15 cellular contexts compared by ENCODE assay signal in the genomic region with DNA sequence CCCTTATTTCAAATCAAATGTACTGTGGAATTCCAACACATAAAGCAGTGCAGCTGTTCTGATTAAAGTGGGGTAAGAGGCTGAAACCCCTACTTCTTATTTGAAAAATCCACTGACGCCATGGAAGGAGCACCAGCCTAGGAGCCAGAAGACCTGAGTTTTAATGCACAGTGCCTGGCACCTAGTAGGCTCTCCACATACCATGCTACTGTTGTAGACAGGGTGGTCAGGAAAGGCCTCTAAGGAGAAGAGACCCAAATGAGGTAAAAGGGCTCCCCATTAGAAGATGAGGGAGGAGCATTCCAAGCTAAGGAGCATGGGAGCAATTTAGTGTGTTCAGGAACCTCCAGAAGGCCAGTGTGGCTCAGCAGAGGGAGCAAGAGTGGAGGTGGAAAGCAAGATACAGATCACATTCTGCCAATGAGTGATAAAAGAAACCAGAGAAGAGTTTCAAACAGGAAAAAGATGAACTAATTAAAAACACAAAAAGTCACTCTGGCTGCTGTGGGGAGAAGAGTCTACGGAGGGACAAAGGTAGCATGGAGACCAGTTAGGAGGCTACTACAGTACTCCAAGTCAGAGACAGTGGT. TPM values are rescaled to one million over a fixed set of nuclear protein-coding genes. Genes with fewer than 3 reads are reported as not detected.
A peak's percentile ranks its signal among the peaks of the same experiment; 100 is the strongest.
DNase-seq lines count a peak whose midpoint lies in the region; TF ChIP-seq lines count a peak whose summit lies in the region.
"Had no signal": no experiment of that assay in that cellular context is flagged by ENCODE, and none has a peak within 500 bp of the region (broad histone marks: within the 10 kb centered on the region; RNA-seq: fewer than 3 reads in every experiment).

No MANE protein-coding gene starts in this region.

- H4K20me1 ChIP-seq in GM23248 (ENCODE audit: insufficient read depth): no peaks in the 10 kb centered on the region

- no peak overlapping the region for H3K4me2 ChIP-seq in GM23248 (ENCODE audit: unreplicated experiment)

- H3K27me3 ChIP-seq in BJ (ENCODE audit: control insufficient read depth, insufficient read depth, low read length) (no peaks in the 10 kb centered on the region), GM06990 (replicated peaks; ENCODE audit: control insufficient read depth, insufficient read depth, low read length) (no peaks in the 10 kb centered on the region), GM23248 (replicated peaks; ENCODE audit: insufficient read depth) (no peaks in the 10 kb centered on the region), esophagus muscularis mucosa (no peaks in the 10 kb centered on the region), endodermal cell (ENCODE audit: control insufficient read depth, insufficient read depth, low read length, poor library complexity, severe bottlenecking) (no peaks in the 10 kb centered on the region), stomach (no peaks in the 10 kb centered on the region)
- H3K27me3 ChIP-seq: neutrophil, sigmoid colon, vagina had no signal

- no peak for TF ChIP-seq POLR2A in esophagus muscularis mucosa (IDR thresholded peaks at IDR 0.05; ENCODE audit: low read depth)
- TF ChIP-seq POLR2A in stomach (IDR thresholded peaks at IDR 0.05): no peak

- no peaks in the 10 kb centered on the region for H3K9me3 Mint-ChIP-seq in activated T-helper 2 cell treated with anti-CD3 and anti-CD28 coated beads, Interferon-gamma antibody, Interleukin-2, Interleukin-4, amounts not matched to agents 10 μg/mL and 5 μg/mL and 100 μg/mL, durations not matched to agents 14 hours and 24 hours and 36 hours
- H3K9me3 Mint-ChIP-seq in endodermal cell: no peaks in the 10 kb centered on the region
- H3K9me3 Mint-ChIP-seq: stimulated activated naive B cell treated with anti-CD40 and anti-IgM and Interleukin-4, amounts not matched to agents 10 μg/mL and 1 μg/mL and 100 μg/mL, for 72 hours had no signal

- H3K36me3 ChIP-seq in BJ (ENCODE audit: control insufficient read depth, insufficient read depth, low read length): peaks cover 7% of the 10 kb centered on the region
- H3K36me3 ChIP-seq in GM06990 (ENCODE audit: control insufficient read depth, insufficient read depth, low read length): peaks cover 4% of the 10 kb centered on the region
- H3K36me3 ChIP-seq in GM23248 (ENCODE audit: low read depth): no peaks in the 10 kb centered on the region; the same call in 1 of the 2 replicates
- peaks cover 5 to 40% (median 31%) of the 10 kb centered on the region in 4 donors for H3K36me3 ChIP-seq in esophagus muscularis mucosa
- peaks cover 21% of the 10 kb centered on the region for H3K36me3 ChIP-seq in endodermal cell (ENCODE audit: control insufficient read depth, insufficient read depth, low read length)
- H3K36me3 ChIP-seq in stomach: peaks cover 0 to 39% (median 33%) of the 10 kb centered on the region in 4 donors
- H3K36me3 ChIP-seq: neutrophil, vagina had no signal

- in situ Hi-C loops in GM23248 (cut with MboI): loop anchor here (10.0 kb wide), 1 partner anchor 263 kb away; no protein-coding TSS in a partner anchor

- intact Hi-C loops in activated T-helper 2 cell treated with anti-CD3 and anti-CD28 coated beads, Interferon-gamma antibody, Interleukin-2, Interleukin-4, amounts not matched to agents 10 μg/mL and 5 μg/mL and 100 μg/mL, durations not matched to agents 14 hours and 24 hours and 36 hours (cut with micrococcal nuclease): no loop called here
- intact Hi-C loops in esophagus muscularis mucosa (cut with DNase I): loop anchor here (10.0 kb wide), 1 partner anchor 263 kb away; no protein-coding TSS in a partner anchor
- intact Hi-C loops in stomach (cut with DNase I; ENCODE audit: low total_unique reads): loop anchor here (10.0 kb wide), 1 partner anchor 263 kb away; no protein-coding TSS in a partner anchor

- no peak overlapping the region for H3K4me3 ChIP-seq in BJ (ENCODE audit: low read depth, low read length)
- H3K4me3 ChIP-seq in GM06990 (replicated peaks; ENCODE audit: low read depth, low read length): no peak overlapping the region
- no peak overlapping the region for H3K4me3 ChIP-seq in GM23248
- no peak overlapping the region for H3K4me3 ChIP-seq in esophagus muscularis mucosa
- H3K4me3 ChIP-seq in endodermal cell (ENCODE audit: low read length): no peak overlapping the region
- H3K4me3 ChIP-seq in stomach: no peak overlapping the region
- H3K4me3 ChIP-seq: sigmoid colon, vagina had no signal

- no peaks in the 10 kb centered on the region for H3K36me3 Mint-ChIP-seq in activated T-helper 2 cell treated with anti-CD3 and anti-CD28 coated beads, Interferon-gamma antibody, Interleukin-2, Interleukin-4, amounts not matched to agents 10 μg/mL and 5 μg/mL and 100 μg/mL, durations not matched to agents 14 hours and 24 hours and 36 hours (ENCODE audit: low read depth)
- H3K36me3 Mint-ChIP-seq in endodermal cell (ENCODE audit: low read depth): peaks cover 4% of the 10 kb centered on the region

- 96 to 98% methylated on average over 2 of the region's 2 CpGs for WGBS in GM23248 (ENCODE audit: low coverage in 1 of 2, low lambda C conversion rate in 2 of 2, missing lambda C conversion rate in 2 of 2), 2 experiments
- WGBS in esophagus muscularis mucosa: 90% methylated on average over 2 of the region's 2 CpGs
- 89 to 97% methylated on average over 2 of the region's 2 CpGs for WGBS in endodermal cell (ENCODE audit: insufficient coverage in 1 of 2, insufficient read length in 1 of 2), 2 experiments
- 82 to 97% (median 93%) methylated on average over 2 of the region's 2 CpGs for WGBS in stomach, 5 donors

- H2AFZ ChIP-seq in GM23248: no peak overlapping the region

- peaks cover 39% of the 10 kb centered on the region for H3K79me2 ChIP-seq in GM23248 (ENCODE audit: insufficient read depth)

- POLR2A ChIA-PET in BJ (lab: Charles Lee): interaction anchor here (1.0 kb wide), 1 partner anchor 12 kb away, joined by 3 read pairs; the partner anchor contains the start of gene ZNF76

- CTCF ChIA-PET in BJ (lab: Yijun Ruan, JAX): interaction anchor here (0.7 to 5.3 kb wide), 5 partner anchors 10 to 1260 kb away, joined by 3 to 19 read pairs (median 7); no protein-coding TSS in a partner anchor

- H3K4me1 ChIP-seq in GM23248 (ENCODE audit: insufficient read depth): 0 out of 2 replicates have a peak, but pooled peaks cover 7% of the 10 kb centered on the region
- peaks cover 26 to 60% (median 45%) of the 10 kb centered on the region in 4 donors for H3K4me1 ChIP-seq in esophagus muscularis mucosa
- no peaks in the 10 kb centered on the region for H3K4me1 ChIP-seq in endodermal cell (ENCODE audit: control insufficient read depth, insufficient read depth, low read length)
- H3K4me1 ChIP-seq in stomach: peaks cover 0 to 14% (median 7%) of the 10 kb centered on the region in 4 donors

- DNase-seq in BJ (ENCODE audit: low read depth): no peak
- DNase-seq in GM06990 (ENCODE audit: extremely low read depth, insufficient read length): no peak
- DNase-seq in GM23248: peak; percentile 12
- DNase-seq in activated T-helper 2 cell treated with anti-CD3 and anti-CD28 coated beads, Interferon-gamma antibody, Interleukin-2, Interleukin-4, amounts not matched to agents 10 μg/mL and 5 μg/mL and 100 μg/mL, durations not matched to agents 14 hours and 24 hours and 36 hours (ENCODE audit: low spot score): no peak
- no peak for DNase-seq in esophagus muscularis mucosa (ENCODE audit: extremely low spot score)
- no peak for DNase-seq in A172 (ENCODE audit: low spot score)
- DNase-seq in endodermal cell: no peak
- no peak for DNase-seq in stomach
- DNase-seq: foreskin melanocyte; NCI-H146; NCI-H510A; sigmoid colon; stimulated activated naive B cell treated with anti-CD40 and anti-IgM and Interleukin-4, amounts not matched to agents 10 μg/mL and 1 μg/mL and 100 μg/mL, for 72 hours had no signal

- H3K9ac ChIP-seq in GM23248: no peak overlapping the region
- no peak overlapping the region for H3K9ac ChIP-seq in endodermal cell (ENCODE audit: extremely low read depth, low read length, poor library complexity, severe bottlenecking)

- no peaks in the 10 kb centered on the region for H3K27me3 Mint-ChIP-seq in activated T-helper 2 cell treated with anti-CD3 and anti-CD28 coated beads, Interferon-gamma antibody, Interleukin-2, Interleukin-4, amounts not matched to agents 10 μg/mL and 5 μg/mL and 100 μg/mL, durations not matched to agents 14 hours and 24 hours and 36 hours (ENCODE audit: low read depth)
- no peaks in the 10 kb centered on the region for H3K27me3 Mint-ChIP-seq in endodermal cell (ENCODE audit: insufficient read depth)
- H3K27me3 Mint-ChIP-seq: stimulated activated naive B cell treated with anti-CD40 and anti-IgM and Interleukin-4, amounts not matched to agents 10 μg/mL and 1 μg/mL and 100 μg/mL, for 72 hours had no signal

- H3K27ac Mint-ChIP-seq in activated T-helper 2 cell treated with anti-CD3 and anti-CD28 coated beads, Interferon-gamma antibody, Interleukin-2, Interleukin-4, amounts not matched to agents 10 μg/mL and 5 μg/mL and 100 μg/mL, durations not matched to agents 14 hours and 24 hours and 36 hours: peak overlapping the region; percentile 2
- no peak overlapping the region for H3K27ac Mint-ChIP-seq in endodermal cell
- H3K27ac Mint-ChIP-seq: stimulated activated naive B cell treated with anti-CD40 and anti-IgM and Interleukin-4, amounts not matched to agents 10 μg/mL and 1 μg/mL and 100 μg/mL, for 72 hours had no signal

- H3K9me3 ChIP-seq in GM23248 (ENCODE audit: low read depth) (no peaks in the 10 kb centered on the region), esophagus muscularis mucosa (no peaks in the 10 kb centered on the region), endodermal cell (ENCODE audit: control insufficient read depth, low read length) (no peaks in the 10 kb centered on the region), stomach (no peaks in the 10 kb centered on the region)
- H3K9me3 ChIP-seq: neutrophil, sigmoid colon, vagina had no signal

- H3F3A ChIP-seq in GM23248 (ENCODE audit: insufficient read depth): peaks cover 13% of the 10 kb centered on the region; the same call in 1 of the 2 replicates

- H3K9me2 ChIP-seq in GM23248 (ENCODE audit: insufficient read depth): no peaks in the 10 kb centered on the region

- H3K27ac ChIP-seq in GM23248: no peak overlapping the region
- H3K27ac ChIP-seq in esophagus muscularis mucosa (replicated peaks in 1 of 4): no peak overlapping the region
- H3K27ac ChIP-seq in endodermal cell (ENCODE audit: low read depth, low read length): no peak overlapping the region
- no peak overlapping the region for H3K27ac ChIP-seq in stomach
- H3K27ac ChIP-seq: neutrophil, vagina had no signal

- peak overlapping the region; percentile 14 for H3K4me3 Mint-ChIP-seq in activated T-helper 2 cell treated with anti-CD3 and anti-CD28 coated beads, Interferon-gamma antibody, Interleukin-2, Interleukin-4, amounts not matched to agents 10 μg/mL and 5 μg/mL and 100 μg/mL, durations not matched to agents 14 hours and 24 hours and 36 hours (ENCODE audit: low read depth)
- no peak overlapping the region for H3K4me3 Mint-ChIP-seq in endodermal cell
- H3K4me3 Mint-ChIP-seq: stimulated activated naive B cell treated with anti-CD40 and anti-IgM and Interleukin-4, amounts not matched to agents 10 μg/mL and 1 μg/mL and 100 μg/mL, for 72 hours had no signal

- peaks cover 22% of the 10 kb centered on the region for H3K4me1 Mint-ChIP-seq in activated T-helper 2 cell treated with anti-CD3 and anti-CD28 coated beads, Interferon-gamma antibody, Interleukin-2, Interleukin-4, amounts not matched to agents 10 μg/mL and 5 μg/mL and 100 μg/mL, durations not matched to agents 14 hours and 24 hours and 36 hours (ENCODE audit: low read depth)
- H3K4me1 Mint-ChIP-seq in endodermal cell: peaks cover 13% of the 10 kb centered on the region

- no peak for TF ChIP-seq EP300 in esophagus muscularis mucosa (IDR thresholded peaks at IDR 0.05)
- no peak for TF ChIP-seq EP300 in stomach (IDR thresholded peaks at IDR 0.05)

- peak; percentile 11; the same call in 1 of the 2 replicates for TF ChIP-seq CTCF in BJ (IDR thresholded peaks at IDR 0.05; ENCODE audit: insufficient read depth, low read depth, low read length)
- TF ChIP-seq CTCF in GM06990 (IDR thresholded peaks at IDR 0.05; ENCODE audit: insufficient read depth, low read length, poor library complexity, severe bottlenecking): peak; percentile 43
- no peak for TF ChIP-seq CTCF in esophagus muscularis mucosa (IDR thresholded peaks at IDR 0.05)
- no peak for TF ChIP-seq CTCF in endodermal cell (conservative IDR thresholded peaks at IDR 0.05)
- no peak for TF ChIP-seq CTCF in stomach (IDR thresholded peaks at IDR 0.05)

RNA-seq across cellular contexts. Expression of gene ZNF76, which starts 11.8 kb away (rescaled TPM):
- polyA plus RNA-seq in BJ (2011; rRNA removed) (13.7 and 23.3 TPM in 2 replicates), GM23248 (2016; fragmentation: Nextera tagmentation; extraction: Ambion mirVana) (15.9 and 16.4 TPM in 2 replicates), stomach (10 to 100 TPM; 19.4 to 23.8 (median 23.2) TPM)
- polyA minus RNA-seq in BJ (2011; rRNA and poly(A)+ RNA removed): 24.0 and 27.9 TPM in 2 replicates
- total RNA-seq in GM23248 (2014; rRNA removed; shearing (Covaris generic)): 14.3 and 19.6 TPM in 2 replicates
- total RNA-seq in activated T-helper 2 cell treated with anti-CD3 and anti-CD28 coated beads, Interferon-gamma antibody, Interleukin-2, Interleukin-4, amounts not matched to agents 10 μg/mL and 5 μg/mL and 100 μg/mL, durations not matched to agents 14 hours and 24 hours and 36 hours: 37.5 and 39.8 TPM in 2 replicates
- total RNA-seq in esophagus muscularis mucosa (10 to 100 TPM; 33.2 to 47.0 (median 36.2) TPM), endodermal cell (10 to 100 TPM; 39.0 to 42.9 TPM), stomach (10 to 100 TPM; 15.1 to 92.0 (median 38.2) TPM)
- 12.8 and 14.1 TPM in 2 replicates for total RNA-seq in A172 (2014; rRNA removed; shearing (Covaris generic))
- polyA plus RNA-seq in endodermal cell (2013, experiment 1 of 2): 46.7 TPM
- 38.9 TPM for polyA plus RNA-seq in endodermal cell (2013, experiment 2 of 2)

RNA-seq across cellular contexts. Expression of gene SCUBE3, which starts 34.0 kb away (rescaled TPM):
- polyA plus RNA-seq in BJ (2011; rRNA removed) (12.3 and 13.1 TPM in 2 replicates), GM23248 (2016; fragmentation: Nextera tagmentation; extraction: Ambion mirVana) (21.6 and 24.0 TPM in 2 replicates), stomach (under 1 TPM; 0.15 to 0.31 (median 0.23) TPM)
- polyA minus RNA-seq in BJ (2011; rRNA and poly(A)+ RNA removed): 16.8 and 22.5 TPM in 2 replicates
- 31.5 and 31.6 TPM in 2 replicates for total RNA-seq in GM23248 (2014; rRNA removed; shearing (Covaris generic))
- total RNA-seq in activated T-helper 2 cell treated with anti-CD3 and anti-CD28 coated beads, Interferon-gamma antibody, Interleukin-2, Interleukin-4, amounts not matched to agents 10 μg/mL and 5 μg/mL and 100 μg/mL, durations not matched to agents 14 hours and 24 hours and 36 hours: not detected in 2 replicates
- total RNA-seq in esophagus muscularis mucosa (1 to 10 TPM; 1.5 to 8.8 (median 5.6) TPM), endodermal cell (under 1 TPM; 0.27 to 0.86 TPM), stomach (1 to 10 TPM in 2 of 5 donors, under 1 TPM in 2, not detected in 1; 0.29 to 2.3 (median 0.77) TPM)
- total RNA-seq in A172 (2014; rRNA removed; shearing (Covaris generic)): 0.69 and 0.88 TPM in 2 replicates
- 22.4 TPM for polyA plus RNA-seq in endodermal cell (2013, experiment 1 of 2)
- polyA plus RNA-seq in endodermal cell (2013, experiment 2 of 2): 18.8 TPM

RNA-seq across cellular contexts. Expression of gene DEF6, which starts 49.9 kb away (rescaled TPM):
- polyA plus RNA-seq in BJ (2011; rRNA removed) (3.7 and 4.1 TPM in 2 replicates), GM23248 (2016; fragmentation: Nextera tagmentation; extraction: Ambion mirVana) (1.3 and 1.7 TPM in 2 replicates), stomach (10 to 100 TPM; 15.2 to 32.8 (median 17.7) TPM)
- polyA minus RNA-seq in BJ (2011; rRNA and poly(A)+ RNA removed): 1.3 and 2.8 TPM in 2 replicates
- total RNA-seq in GM23248 (2014; rRNA removed; shearing (Covaris generic)): 2.6 and 4.9 TPM in 2 replicates
- 120 and 121 TPM in 2 replicates for total RNA-seq in activated T-helper 2 cell treated with anti-CD3 and anti-CD28 coated beads, Interferon-gamma antibody, Interleukin-2, Interleukin-4, amounts not matched to agents 10 μg/mL and 5 μg/mL and 100 μg/mL, durations not matched to agents 14 hours and 24 hours and 36 hours
- total RNA-seq in esophagus muscularis mucosa (1 to 10 TPM; 2.5 to 4.7 (median 3.6) TPM), endodermal cell (1 to 10 TPM; 6.3 to 6.8 TPM), stomach (10 to 100 TPM in 4 of 5 donors, 1 to 10 TPM in 1; 4.9 to 35.3 (median 14.9) TPM)
- not detected in 2 replicates for total RNA-seq in A172 (2014; rRNA removed; shearing (Covaris generic))
- polyA plus RNA-seq in endodermal cell (2013, experiment 1 of 2): 2.0 TPM
- polyA plus RNA-seq in endodermal cell (2013, experiment 2 of 2): 2.2 TPM

Comparison
In these comparisons a context has a peak if more than half of its experiments do, and no peak if none do; other contexts are left out.
1. CTCF ChIP-seq: peak in BJ (single experiment) and GM06990 (single experiment); none in esophagus muscularis mucosa (0 of 3), endodermal cell (single experiment) and stomach (0 of 7).